ENCODE assay signal across 14 cellular contexts in genomic region chr9:75937859-75938258, GRCh38. TPM values are rescaled to one million over a fixed set of nuclear protein-coding genes. Genes with fewer than 3 reads are reported as not detected.
DNase-seq lines count a peak whose midpoint lies in the region; ATAC-seq and TF ChIP-seq lines count a peak whose summit lies in the region.
"Had no signal": no experiment of that assay in that cellular context is flagged by ENCODE, and none has a peak within 500 bp of the region (broad histone marks: within the 10 kb centered on the region; RNA-seq: fewer than 3 reads in every experiment).

No MANE protein-coding gene starts in this region.

- peaks cover 27% of the 10 kb centered on the region for H3K36me3 Mint-ChIP-seq in activated naive CD8-positive, alpha-beta T cell
- H3K36me3 Mint-ChIP-seq in activated naive CD8-positive, alpha-beta T cell treated with anti-CD3 and anti-CD28 coated beads, Interleukin-2, amount 50 U/mL, for 24 hours (ENCODE audit: low read depth), result peaks cover 7% of the 10 kb centered on the region
- peaks cover 25 to 74% (median 48%) of the 10 kb centered on the region in 3 donors for H3K36me3 Mint-ChIP-seq in naive thymus-derived CD8-positive, alpha-beta T cell

- H3K9me3 Mint-ChIP-seq in activated naive CD8-positive, alpha-beta T cell (ENCODE audit: low read depth), result no peaks in the 10 kb centered on the region
- H3K9me3 Mint-ChIP-seq in activated naive CD8-positive, alpha-beta T cell treated with anti-CD3 and anti-CD28 coated beads, Interleukin-2, amount 50 U/mL, for 24 hours, result no peaks in the 10 kb centered on the region
- H3K9me3 Mint-ChIP-seq in naive thymus-derived CD8-positive, alpha-beta T cell, result no peaks in the 10 kb centered on the region
- H3K9me3 Mint-ChIP-seq: CD4-positive, alpha-beta T cell had no signal

- no peak for TF ChIP-seq CTCF in sigmoid colon (IDR thresholded peaks at IDR 0.05)

- H3K27ac Mint-ChIP-seq in activated naive CD8-positive, alpha-beta T cell, result peak overlapping the region; percentile 5
- H3K27ac Mint-ChIP-seq in activated naive CD8-positive, alpha-beta T cell treated with anti-CD3 and anti-CD28 coated beads, Interleukin-2, amount 50 U/mL, for 24 hours, result no peak overlapping the region
- peak overlapping the region in 8 of 10 donors; percentile 5 to 72 (median 42) for H3K27ac Mint-ChIP-seq in naive thymus-derived CD8-positive, alpha-beta T cell
- H3K27ac Mint-ChIP-seq: B cell; CD4-positive, alpha-beta T cell; HFFc6 had no signal

- 69 to 82% methylated on average over 4 of the region's 4 CpGs for WGBS in sigmoid colon, 2 donors

- H3K4me1 Mint-ChIP-seq in activated naive CD8-positive, alpha-beta T cell (ENCODE audit: low read depth), result peaks cover 23% of the 10 kb centered on the region
- peaks cover 12% of the 10 kb centered on the region for H3K4me1 Mint-ChIP-seq in activated naive CD8-positive, alpha-beta T cell treated with anti-CD3 and anti-CD28 coated beads, Interleukin-2, amount 50 U/mL, for 24 hours
- peaks cover 15 to 45% (median 22%) of the 10 kb centered on the region in 4 donors for H3K4me1 Mint-ChIP-seq in naive thymus-derived CD8-positive, alpha-beta T cell
- H3K4me1 Mint-ChIP-seq: B cell had no signal

- no peak for TF ChIP-seq POLR2A in sigmoid colon (IDR thresholded peaks at IDR 0.05)

- peaks cover 0 to 21% (median 0%) of the 10 kb centered on the region in 4 donors for H3K36me3 ChIP-seq in sigmoid colon

- H3K27me3 ChIP-seq in sigmoid colon, result no peaks in the 10 kb centered on the region

- H3K9me3 ChIP-seq in sigmoid colon, result no peaks in the 10 kb centered on the region

- no peak overlapping the region for H3K27ac ChIP-seq in sigmoid colon

- DNase-seq in activated naive CD8-positive, alpha-beta T cell treated with anti-CD3 and anti-CD28 coated beads, Interleukin-2, amount 50 U/mL, for 24 hours, result no peak
- DNase-seq in MV-4-11 (lab: John Stamatoyannopoulos, UW), result peak; percentile 67
- DNase-seq in astrocyte of the hippocampus (ENCODE audit: low read depth, low spot score), result peak; percentile 53
- no peak for DNase-seq in naive thymus-derived CD8-positive, alpha-beta T cell
- no peak for DNase-seq in sigmoid colon
- DNase-seq in NCI-H1694 treated with DMSO at 0.1 percent for 48 hours (lab: John Stamatoyannopoulos, UW), result no peak
- no peak for DNase-seq in SK-N-DZ (ENCODE audit: low spot score)
- DNase-seq: C1 segment of cervical spinal cord; CD4-positive, alpha-beta T cell; COR-L47; HCEC 1CT; HFFc6 had no signal

- H3K27me3 Mint-ChIP-seq in activated naive CD8-positive, alpha-beta T cell, result no peaks in the 10 kb centered on the region
- H3K27me3 Mint-ChIP-seq in activated naive CD8-positive, alpha-beta T cell treated with anti-CD3 and anti-CD28 coated beads, Interleukin-2, amount 50 U/mL, for 24 hours, result no peaks in the 10 kb centered on the region
- H3K27me3 Mint-ChIP-seq in naive thymus-derived CD8-positive, alpha-beta T cell, result no peaks in the 10 kb centered on the region
- H3K27me3 Mint-ChIP-seq: B cell; CD4-positive, alpha-beta T cell had no signal

- peaks cover 0 to 13% (median 5%) of the 10 kb centered on the region in 4 donors for H3K4me1 ChIP-seq in sigmoid colon

- TF ChIP-seq EP300 in sigmoid colon (IDR thresholded peaks at IDR 0.05), result no peak

- no peak overlapping the region for H3K4me3 Mint-ChIP-seq in activated naive CD8-positive, alpha-beta T cell
- no peak overlapping the region for H3K4me3 Mint-ChIP-seq in activated naive CD8-positive, alpha-beta T cell treated with anti-CD3 and anti-CD28 coated beads, Interleukin-2, amount 50 U/mL, for 24 hours
- no peak overlapping the region for H3K4me3 Mint-ChIP-seq in naive thymus-derived CD8-positive, alpha-beta T cell
- H3K4me3 Mint-ChIP-seq: B cell; CD4-positive, alpha-beta T cell; HFFc6 had no signal

- H3K4me3 ChIP-seq in sigmoid colon, result no peak overlapping the region

- intact Hi-C loops in sigmoid colon (cut with DNase I), result no loop called here

- ATAC-seq in activated naive CD8-positive, alpha-beta T cell treated with anti-CD3 and anti-CD28 coated beads, Interleukin-2, amount 50 U/mL, for 24 hours, result no peak
- ATAC-seq in naive thymus-derived CD8-positive, alpha-beta T cell, result no peak

- POLR2A ChIA-PET in naive thymus-derived CD8-positive, alpha-beta T cell (lab: Charles Lee), result no interaction called here

RNA-seq across cellular contexts. Expression of gene PCSK5, which starts 47.4 kb away (rescaled TPM):
- 10 to 100 TPM; 19.9 to 22.8 TPM for total RNA-seq in naive thymus-derived CD8-positive, alpha-beta T cell
- 10 to 100 TPM in 2 of 3 donors, 1 to 10 TPM in 1; 6.5 to 14.7 (median 13.1) TPM for polyA plus RNA-seq in naive thymus-derived CD8-positive, alpha-beta T cell
- total RNA-seq in sigmoid colon, result 10 to 100 TPM in 2 of 4 donors, 1 to 10 TPM in 2; 8.1 to 23.5 (median 11.3) TPM
- 1 to 10 TPM; 2.4 to 9.5 (median 2.8) TPM for polyA plus RNA-seq in sigmoid colon
- polyA plus RNA-seq in SK-N-DZ (2014; cell fraction: cytosol; rRNA removed), result 0.03 TPM in 2 replicates
- 0.33 and 0.51 TPM in 2 replicates for polyA plus RNA-seq in SK-N-DZ (2014; cell fraction: nucleus; rRNA removed)
- total RNA-seq: B cell had no signal

Comparison
In these comparisons a context has a peak if more than half of its experiments do, and no peak if none do; other contexts are left out.
1. DNase-seq: peak in MV-4-11 (single experiment) and astrocyte of the hippocampus (single experiment); none in activated naive CD8-positive, alpha-beta T cell treated with anti-CD3 and anti-CD28 coated beads, Interleukin-2, amount 50 U/mL, for 24 hours (single experiment), naive thymus-derived CD8-positive, alpha-beta T cell (0 of 10), sigmoid colon (single experiment), NCI-H1694 treated with DMSO at 0.1 percent for 48 hours (single experiment) and SK-N-DZ (single experiment).